18 cellular contexts compared by ENCODE assay signal in genomic region chr2:121386707-121387106, GRCh38.
A peak's percentile ranks its signal among the peaks of the same experiment; 100 is the strongest.
DNase-seq lines count a peak whose midpoint lies in the region; ATAC-seq and TF ChIP-seq lines count a peak whose summit lies in the region.
"Had no signal": no experiment of that assay in that cellular context is flagged by ENCODE, and none has a peak within 500 bp of the region (broad histone marks: within the 10 kb centered on the region; RNA-seq: fewer than 3 reads in every experiment).

No MANE protein-coding gene starts in this region.

- H3K4me3 ChIP-seq in AG10803 (ENCODE audit: low read length): no peak overlapping the region
- H3K4me3 ChIP-seq: SK-N-MC, testis had no signal

- no peak for TF ChIP-seq CTCF in AG10803 (conservative IDR thresholded peaks at IDR 0.05; ENCODE audit: low read length)

- no peaks in the 10 kb centered on the region for H3K4me1 Mint-ChIP-seq in T-helper 2 cell treated with Interferon-gamma antibody and Interleukin-4, amounts not matched to agents 5 μg/mL and 100 μg/mL, for 36 hours (ENCODE audit: low read depth)
- H3K4me1 Mint-ChIP-seq: brain had no signal

- no peaks in the 10 kb centered on the region for H3K9me3 Mint-ChIP-seq in T-helper 2 cell treated with Interferon-gamma antibody and Interleukin-4, amounts not matched to agents 5 μg/mL and 100 μg/mL, for 36 hours
- H3K9me3 Mint-ChIP-seq: brain had no signal

- peaks cover 32% of the 10 kb centered on the region for H3K36me3 Mint-ChIP-seq in T-helper 2 cell treated with Interferon-gamma antibody and Interleukin-4, amounts not matched to agents 5 μg/mL and 100 μg/mL, for 36 hours (ENCODE audit: low read depth)

- no peaks in the 10 kb centered on the region for H3K27me3 Mint-ChIP-seq in T-helper 2 cell treated with Interferon-gamma antibody and Interleukin-4, amounts not matched to agents 5 μg/mL and 100 μg/mL, for 36 hours (ENCODE audit: low read depth)
- H3K27me3 Mint-ChIP-seq: brain had no signal

- ATAC-seq in HG02610 (IDR thresholded peaks at IDR 0.05; ENCODE audit: unreplicated experiment) (peak; percentile 49), HG02678 (IDR thresholded peaks at IDR 0.05; ENCODE audit: unreplicated experiment) (no peak)

- no peak overlapping the region for H3K4me3 Mint-ChIP-seq in T-helper 2 cell treated with Interferon-gamma antibody and Interleukin-4, amounts not matched to agents 5 μg/mL and 100 μg/mL, for 36 hours
- H3K4me3 Mint-ChIP-seq: brain had no signal

- DNase-seq in AG10803 (ENCODE audit: low read depth) (peak; percentile 44), astrocyte of the hippocampus (ENCODE audit: low read depth, low spot score) (peak; percentile 60), iris pigment epithelial cell (ENCODE audit: low read depth) (peak; percentile 85)
- no peak for DNase-seq in stimulated activated CD4-positive, alpha-beta T cell treated with anti-CD3 and anti-CD28 coated beads, Interleukin-4, amount 100 ng/mL, for 4 hours
- no peak for DNase-seq in T-helper 2 cell treated with Interferon-gamma antibody and Interleukin-4, amounts not matched to agents 5 μg/mL and 100 μg/mL, for 36 hours (ENCODE audit: low spot score)
- DNase-seq in stimulated activated CD4-positive, alpha-beta T cell treated with anti-CD3 and anti-CD28 coated beads, Interleukin-15, amount 100 ng/mL, for 24 hours: no peak
- DNase-seq: activated CD4-positive, alpha-beta T cell treated with anti-CD3 and anti-CD28 coated beads, Interleukin-2, amount 50 U/mL, for 48 hours; foreskin melanocyte; Kasumi-1; NCI-H1694; NCI-H510A; stimulated activated CD4-positive, alpha-beta T cell treated with anti-CD3 and anti-CD28 coated beads, Interleukin-2, amount 100 ng/mL, for 48 hours; stimulated activated CD8-positive, alpha-beta memory T cell treated with anti-CD3 and anti-CD28 coated beads, Interleukin-4, amount 100 ng/mL, for 48 hours; testis had no signal

- H3K27ac Mint-ChIP-seq in T-helper 2 cell treated with Interferon-gamma antibody and Interleukin-4, amounts not matched to agents 5 μg/mL and 100 μg/mL, for 36 hours: no peak overlapping the region
- H3K27ac Mint-ChIP-seq: brain had no signal

Comparison
In these comparisons a context has a peak if more than half of its experiments do, and no peak if none do; other contexts are left out.
1. DNase-seq: peak in AG10803 (single experiment), astrocyte of the hippocampus (single experiment) and iris pigment epithelial cell (single experiment); none in stimulated activated CD4-positive, alpha-beta T cell treated with anti-CD3 and anti-CD28 coated beads, Interleukin-4, amount 100 ng/mL, for 4 hours (0 of 2), T-helper 2 cell treated with Interferon-gamma antibody and Interleukin-4, amounts not matched to agents 5 μg/mL and 100 μg/mL, for 36 hours (single experiment) and stimulated activated CD4-positive, alpha-beta T cell treated with anti-CD3 and anti-CD28 coated beads, Interleukin-15, amount 100 ng/mL, for 24 hours (single experiment).